4 cellular contexts compared by ENCODE assay signal in genomic region chr19:49061000-49061399, GRCh38.
A peak's percentile ranks its signal among the peaks of the same experiment; 100 is the strongest.
TF ChIP-seq lines count a peak whose summit lies in the region.

No MANE protein-coding gene starts in this region.

TF ChIP-seq in SK-N-SH treated with all-trans-retinoic acid at 6 μM for 48 hours, 23 proteins besides CTCF, POLR2A, EP300 and RAD21:
- no peak for TF ChIP-seq POU6F1 (CRISPR knock-in tag; IDR thresholded peaks at IDR 0.05; ENCODE audit: borderline replicate concordance, low read depth)
- no peak for TF ChIP-seq CREB5 (CRISPR knock-in tag; IDR thresholded peaks at IDR 0.05; ENCODE audit: low read depth)
- TF ChIP-seq ZFP3 (CRISPR knock-in tag; IDR thresholded peaks at IDR 0.05), result peak; percentile 99
- no peak for TF ChIP-seq ARNTL (CRISPR knock-in tag; IDR thresholded peaks at IDR 0.05; ENCODE audit: borderline replicate concordance, low read depth)
- no peak for TF ChIP-seq ZNF70 (CRISPR knock-in tag; IDR thresholded peaks at IDR 0.05)
- TF ChIP-seq, protein P1, sequence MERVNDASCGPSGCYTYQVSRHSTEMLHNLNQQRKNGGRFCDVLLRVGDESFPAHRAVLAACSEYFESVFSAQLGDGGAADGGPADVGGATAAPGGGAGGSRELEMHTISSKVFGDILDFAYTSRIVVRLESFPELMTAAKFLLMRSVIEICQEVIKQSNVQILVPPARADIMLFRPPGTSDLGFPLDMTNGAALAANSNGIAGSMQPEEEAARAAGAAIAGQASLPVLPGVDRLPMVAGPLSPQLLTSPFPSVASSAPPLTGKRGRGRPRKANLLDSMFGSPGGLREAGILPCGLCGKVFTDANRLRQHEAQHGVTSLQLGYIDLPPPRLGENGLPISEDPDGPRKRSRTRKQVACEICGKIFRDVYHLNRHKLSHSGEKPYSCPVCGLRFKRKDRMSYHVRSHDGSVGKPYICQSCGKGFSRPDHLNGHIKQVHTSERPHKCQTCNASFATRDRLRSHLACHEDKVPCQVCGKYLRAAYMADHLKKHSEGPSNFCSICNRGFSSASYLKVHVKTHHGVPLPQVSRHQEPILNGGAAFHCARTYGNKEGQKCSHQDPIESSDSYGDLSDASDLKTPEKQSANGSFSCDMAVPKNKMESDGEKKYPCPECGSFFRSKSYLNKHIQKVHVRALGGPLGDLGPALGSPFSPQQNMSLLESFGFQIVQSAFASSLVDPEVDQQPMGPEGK (CRISPR knock-in tag; IDR thresholded peaks at IDR 0.05; ENCODE audit: borderline replicate concordance), result no peak

TF ChIP-seq in SK-N-SH, 30 proteins besides CTCF, POLR2A, EP300 and RAD21:
- TF ChIP-seq SIN3A (IDR thresholded peaks at IDR 0.05; ENCODE audit: borderline replicate concordance, low read depth, low read length) (no peak), TEAD4 (IDR thresholded peaks at IDR 0.05; ENCODE audit: borderline replicate concordance, insufficient read depth) (no peak), MXI1 (IDR thresholded peaks at IDR 0.05; ENCODE audit: low read depth, low read length) (no peak), MEF2A (IDR thresholded peaks at IDR 0.05; ENCODE audit: borderline replicate concordance, low read depth) (no peak), POLR2AphosphoS5 (IDR thresholded peaks at IDR 0.05; ENCODE audit: low read depth, low read length) (no peak), FOSL2 (IDR thresholded peaks at IDR 0.05; ENCODE audit: borderline replicate concordance, low read depth) (no peak)
TF ChIP-seq in SK-N-SH: peak in this region for 0.

TF ChIP-seq in HCT116, 20 proteins besides CTCF, POLR2A, EP300 and RAD21:
- TF ChIP-seq ZNF274 (IDR thresholded peaks at IDR 0.05; ENCODE audit: low read depth, low read length) (no peak), FOSL1 (IDR thresholded peaks at IDR 0.05; ENCODE audit: low read depth) (no peak), CEBPB (IDR thresholded peaks at IDR 0.05; ENCODE audit: low read depth) (no peak), SRF (IDR thresholded peaks at IDR 0.05; ENCODE audit: low read depth) (no peak), JUND (IDR thresholded peaks at IDR 0.05) (no peak), SIN3A (IDR thresholded peaks at IDR 0.05; ENCODE audit: low read depth) (no peak), ELF1 (IDR thresholded peaks at IDR 0.05; ENCODE audit: borderline replicate concordance, low read depth) (no peak), EGR1 (IDR thresholded peaks at IDR 0.05; ENCODE audit: low read depth) (no peak)

TF ChIP-seq in K562, 482 proteins besides CTCF, POLR2A, EP300 and RAD21:
- TF ChIP-seq KDM1A (IDR thresholded peaks at IDR 0.05), result peak; percentile 11 to 38; a peak in 1 of 4 replicates
- no peak for TF ChIP-seq CTBP1 (IDR thresholded peaks at IDR 0.05; ENCODE audit: borderline replicate concordance)
